ENCODE assay signal across 8 cellular contexts in the genomic region with DNA sequence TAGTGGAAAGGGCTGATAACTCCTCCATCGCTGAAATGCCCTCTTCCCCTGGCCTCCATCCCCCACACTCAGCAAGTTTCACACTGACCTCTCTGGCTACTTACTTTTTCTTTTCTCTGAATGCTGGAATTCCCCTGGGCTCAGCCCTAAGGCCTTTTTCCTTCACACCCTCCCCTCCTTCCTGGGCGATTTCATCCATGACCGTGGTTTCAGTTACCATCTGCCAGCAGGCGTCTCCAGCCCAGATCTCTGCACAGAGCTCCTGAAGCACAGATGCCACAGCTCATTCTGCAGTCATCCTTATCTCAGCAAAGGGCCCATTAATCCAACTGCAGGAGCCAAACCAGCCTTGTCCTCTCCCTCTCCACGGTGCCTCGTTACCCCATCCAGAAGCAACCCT.
DNase-seq lines count a peak whose midpoint lies in the region; ATAC-seq and TF ChIP-seq lines count a peak whose summit lies in the region.

No MANE protein-coding gene starts in this region.

- H3K4me3 ChIP-seq in SU-DHL-6 (ENCODE audit: insufficient read depth, low read length, poor library complexity, severe bottlenecking) (no peak overlapping the region), heart right ventricle (no peak overlapping the region)

- no peak overlapping the region for H2AFZ ChIP-seq in SU-DHL-6 (ENCODE audit: low read depth, low read length, severe bottlenecking)

- 42 to 45% methylated on average over 6 of the region's 6 CpGs for WGBS in heart right ventricle, 2 donors

- H3K79me2 ChIP-seq in SU-DHL-6 (ENCODE audit: insufficient read depth, low read length): peaks cover 90% of the 10 kb centered on the region

- intact Hi-C loops in heart right ventricle (cut with DNase I): loop anchor here in 1 of 10 donors (10.0 kb wide), 1 partner anchor 45 kb away; no protein-coding TSS in a partner anchor

- H3K9me2 ChIP-seq in SU-DHL-6 (replicated peaks; ENCODE audit: insufficient read depth, low read length): no peaks in the 10 kb centered on the region

- ATAC-seq in GM21390 (IDR thresholded peaks at IDR 0.05; ENCODE audit: unreplicated experiment) (peak; percentile 49), heart right ventricle (peak; percentile 53 to 85 (median 62)), GM18505 (IDR thresholded peaks at IDR 0.05; ENCODE audit: unreplicated experiment) (no peak), HG02885 (IDR thresholded peaks at IDR 0.05; ENCODE audit: poor library complexity, unreplicated experiment) (no peak)

- no peaks in the 10 kb centered on the region for H3K27me3 ChIP-seq in SU-DHL-6 (ENCODE audit: low read length)
- H3K27me3 ChIP-seq in heart right ventricle: no peaks in the 10 kb centered on the region

- peaks cover 60% of the 10 kb centered on the region for H3K36me3 ChIP-seq in SU-DHL-6 (ENCODE audit: low read length)
- peaks cover 0 to 18% (median 0%) of the 10 kb centered on the region in 9 donors for H3K36me3 ChIP-seq in heart right ventricle

- no peak overlapping the region for H3K9ac ChIP-seq in SU-DHL-6 (ENCODE audit: low read length)

- TF ChIP-seq POLR2A in GM18505 (IDR thresholded peaks at IDR 0.05; ENCODE audit: borderline replicate concordance, extremely low read depth, insufficient read depth, insufficient read length): no peak

- peak overlapping the region; percentile 13; the same call in 1 of the 2 replicates for H3K27ac ChIP-seq in SU-DHL-6 (ENCODE audit: low read depth, low read length)
- peak overlapping the region in 8 of 10 donors; percentile 36 to 71 (median 65) for H3K27ac ChIP-seq in heart right ventricle

- H3F3A ChIP-seq in SU-DHL-6 (ENCODE audit: insufficient read depth): peaks cover 29% of the 10 kb centered on the region

- H3K4me2 ChIP-seq in SU-DHL-6 (ENCODE audit: low read depth, low read length, poor library complexity, severe bottlenecking): no peak overlapping the region

- no peaks in the 10 kb centered on the region; the same call in 1 of the 2 replicates for H4K20me1 ChIP-seq in SU-DHL-6 (ENCODE audit: low read depth, low read length)

- DNase-seq in AG09319 (ENCODE audit: extremely low read depth, low read depth) (peak; percentile 61), heart right ventricle (peak; percentile 29 to 51), stromal cell of bone marrow (ENCODE audit: low read depth) (peak; percentile 57), NCI-H187 (lab: John Stamatoyannopoulos, UW) (no peak)

- H3K4me1 ChIP-seq in heart right ventricle: peaks cover 7 to 76% (median 45%) of the 10 kb centered on the region in 9 donors

- TF ChIP-seq CTCF in AG09319 (IDR thresholded peaks at IDR 0.05; ENCODE audit: low read depth, low read length) (peak; percentile 39), SU-DHL-6 (IDR thresholded peaks at IDR 0.05; ENCODE audit: insufficient read depth, low read length, poor library complexity, severe bottlenecking) (no peak), heart right ventricle (IDR thresholded peaks at IDR 0.05) (peak in 5 of 9 donors; percentile 8 to 32 (median 15))

- H3K9me3 ChIP-seq in SU-DHL-6 (ENCODE audit: insufficient read depth, low read length) (no peaks in the 10 kb centered on the region), heart right ventricle (no peaks in the 10 kb centered on the region)

Comparison
In these comparisons a context has a peak if more than half of its experiments do, and no peak if none do; other contexts are left out.
1. DNase-seq: peak in AG09319 (single experiment), heart right ventricle (2 of 2) and stromal cell of bone marrow (single experiment); none in NCI-H187 (0 of 2).
2. ATAC-seq: peak in GM21390 (single experiment) and heart right ventricle (8 of 8); none in GM18505 (single experiment) and HG02885 (single experiment).